Comparison of ENCODE assay signal across 9 cellular contexts in the genomic region with DNA sequence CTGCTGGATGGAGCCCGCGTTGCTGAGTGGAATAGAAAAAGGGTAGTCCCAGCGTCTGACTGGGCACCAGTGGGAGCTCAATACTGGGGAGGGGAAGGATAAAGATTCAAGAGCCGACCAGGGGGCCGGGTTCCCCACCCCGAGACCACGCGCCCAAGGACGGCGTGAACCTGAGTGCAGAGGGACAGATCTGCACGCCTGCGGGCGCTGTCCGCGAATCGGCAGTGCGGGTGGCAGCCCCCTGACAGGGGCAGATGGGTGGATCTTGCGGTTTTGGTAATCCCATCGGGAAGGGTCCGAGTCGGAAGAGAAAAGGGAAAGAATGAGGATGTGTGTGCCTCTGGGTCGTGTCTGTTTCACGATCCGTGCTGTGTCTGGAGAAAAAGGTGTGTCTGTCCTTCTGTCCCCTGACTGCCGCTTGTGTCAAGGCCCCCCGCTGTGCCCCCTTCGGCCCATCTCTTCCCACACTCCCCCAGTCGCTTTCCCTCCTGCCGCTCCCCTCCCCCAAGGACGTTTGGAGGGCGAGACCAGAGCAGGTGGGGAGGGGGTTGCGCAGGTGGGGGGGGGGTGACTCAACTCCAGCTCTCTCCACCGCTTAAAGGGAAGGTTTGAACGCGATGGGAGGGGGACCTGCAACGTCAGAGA. TPM values are rescaled to one million over a fixed set of nuclear protein-coding genes. Genes with fewer than 3 reads are reported as not detected.
DNase-seq lines count a peak whose midpoint lies in the region; ATAC-seq, FAIRE-seq and TF ChIP-seq lines count a peak whose summit lies in the region.
"Had no signal": no experiment of that assay in that cellular context is flagged by ENCODE, and none has a peak within 500 bp of the region (broad histone marks: within the 10 kb centered on the region; RNA-seq: fewer than 3 reads in every experiment).

No MANE protein-coding gene starts in this region.

- peak overlapping the region; percentile 54 for H3K4me3 ChIP-seq in HUES6 (ENCODE audit: low read depth, low read length)
- peak overlapping the region; percentile 44; the same call in 1 of the 2 replicates for H3K4me3 ChIP-seq in GM12878

- H3K27ac Mint-ChIP-seq in CD4-positive, alpha-beta T cell = peak overlapping the region; percentile 14
- H3K27ac Mint-ChIP-seq in naive B cell = peak overlapping the region in 5 of 6 donors; percentile 90 to 100 (median 95)

- RAD21 ChIA-PET in GM12878 (lab: Charles Lee; ENCODE audit: unreplicated experiment) = interaction anchor here (0.5 to 2.5 kb wide), 5 partner anchors 8 to 27 kb away, joined by 3 to 32 read pairs (median 3); no protein-coding TSS in a partner anchor

- H3K9ac ChIP-seq in HUES6 (ENCODE audit: low read length) (peak overlapping the region; percentile 58), GM12878 (ENCODE audit: control insufficient read depth, insufficient read depth, low read length) (no peak overlapping the region)

- no peaks in the 10 kb centered on the region for H3K9me3 ChIP-seq in CD4-positive, alpha-beta T cell (ENCODE audit: control insufficient read depth, low read length)
- H3K9me3 ChIP-seq in HUES6 (ENCODE audit: control insufficient read depth, insufficient read depth, low read depth, low read length) = no peaks in the 10 kb centered on the region
- no peaks in the 10 kb centered on the region; the same call in 2 of the 3 replicates for H3K9me3 ChIP-seq in GM12878 (replicated peaks; ENCODE audit: control insufficient read depth, insufficient read depth, low read length)

- intact Hi-C loops in CD4-positive, alpha-beta T cell (cut with DNase I, micrococcal nuclease) = loop anchor here in 1 of 2 experiments (2.0 to 5.0 kb wide), 3 partner anchors 13 to 279 kb away; a partner anchor contains a TSS
- intact Hi-C loops in GM12878 (cut with micrococcal nuclease; ENCODE audit: unreplicated experiment) = no loop called here

- no peaks in the 10 kb centered on the region for H4K20me1 ChIP-seq in GM12878 (ENCODE audit: control insufficient read depth, insufficient read depth)

- H2AFZ ChIP-seq in GM12878 (ENCODE audit: control insufficient read depth, low read depth, low read length) = 0 out of 2 replicates have a peak overlapping the region, but pooled peaks have one; percentile 10

- no peaks in the 10 kb centered on the region for H3K79me2 ChIP-seq in GM12878 (ENCODE audit: control insufficient read depth, insufficient read depth, low read length)

- peak overlapping the region; percentile 84 for H3K4me2 ChIP-seq in GM12878 (ENCODE audit: control insufficient read depth, insufficient read depth)

- H3K27me3 ChIP-seq in CD4-positive, alpha-beta T cell (ENCODE audit: control insufficient read depth, insufficient read depth, low read length) = peaks cover 91% of the 10 kb centered on the region
- peaks cover 72% of the 10 kb centered on the region for H3K27me3 ChIP-seq in HUES6 (ENCODE audit: control insufficient read depth, insufficient read depth, low read length)
- peaks cover 21 to 29% of the 10 kb centered on the region in 2 experiments for H3K27me3 ChIP-seq in GM12878 (replicated peaks in 1 of 2; ENCODE audit: control insufficient read depth in 2 of 2, insufficient read depth in 2 of 2, low read length in 1 of 2)

- FAIRE-seq in GM12878 (lab: Jason Lieb, UNC) = no peak
- no peak for FAIRE-seq in RCC 7860 (lab: Jason Lieb, UNC)

- no peak for ATAC-seq in CD4-positive, alpha-beta T cell (ENCODE audit: poor library complexity)
- no peak for ATAC-seq in GM12878
- no peak for ATAC-seq in naive B cell (ENCODE audit: low read depth in 2 of 2)
- ATAC-seq in GM21717 (IDR thresholded peaks at IDR 0.05; ENCODE audit: unreplicated experiment) = no peak

- no peak for TF ChIP-seq CTCF in CD4-positive, alpha-beta T cell (IDR thresholded peaks at IDR 0.05)
- TF ChIP-seq CTCF in GM12878 (IDR thresholded peaks at IDR 0.05 in 2 of 3, conservative IDR thresholded peaks at IDR 0.05 in 1 of 3; ENCODE audit: control insufficient read depth in 2 of 3, extremely low read depth in 1 of 3, insufficient read depth in 1 of 3, low read depth in 3 of 3, low read length in 3 of 3) = no peak

- TF ChIP-seq EP300 in GM12878 (IDR thresholded peaks at IDR 0.05; ENCODE audit: borderline replicate concordance in 1 of 2, control insufficient read depth in 1 of 2, low read depth in 2 of 2, low read length in 2 of 2) = no peak

- peaks cover 55% of the 10 kb centered on the region for H3K4me1 ChIP-seq in HUES6 (ENCODE audit: control insufficient read depth, insufficient read depth, low read length)
- H3K4me1 ChIP-seq in GM12878 (ENCODE audit: control insufficient read depth, insufficient read depth, low read length) = peaks cover 11% of the 10 kb centered on the region

- peaks cover 50% of the 10 kb centered on the region for H3K4me1 Mint-ChIP-seq in CD4-positive, alpha-beta T cell (ENCODE audit: low read depth)
- H3K4me1 Mint-ChIP-seq in naive B cell = peaks cover 44 to 64% (median 57%) of the 10 kb centered on the region in 3 donors

- H3K36me3 ChIP-seq in HUES6 (ENCODE audit: control insufficient read depth, insufficient read depth, low read length) = no peaks in the 10 kb centered on the region
- no peaks in the 10 kb centered on the region for H3K36me3 ChIP-seq in GM12878 (ENCODE audit: control insufficient read depth in 2 of 2, insufficient read depth in 2 of 2, low read length in 1 of 2)

- no peak for TF ChIP-seq POLR2A in GM12878 (IDR thresholded peaks at IDR 0.05; ENCODE audit: low read depth, low read length)

- H3K9me3 Mint-ChIP-seq in CD4-positive, alpha-beta T cell = no peaks in the 10 kb centered on the region
- H3K9me3 Mint-ChIP-seq in naive B cell = peaks cover 0 to 10% (median 2%) of the 10 kb centered on the region in 7 donors

- no peak for DNase-seq in CD4-positive, alpha-beta T cell
- DNase-seq in GM12878 (ENCODE audit: low read depth, low spot score) = no peak
- no peak for DNase-seq in naive B cell
- DNase-seq in Ammon's horn (ENCODE audit: low spot score) = no peak
- DNase-seq in RCC 7860 (ENCODE audit: low spot score) = no peak
- no peak for DNase-seq in H4 (ENCODE audit: low spot score)

- SMC1A ChIA-PET in GM12878 (lab: Charles Lee; ENCODE audit: uncharacterized antibody, unreplicated experiment) = interaction anchor here (0.7 to 1.9 kb wide), 5 partner anchors 22 to 71 kb away, joined by 3 to 8 read pairs (median 3); no protein-coding TSS in a partner anchor

- WGBS in GM12878 (ENCODE audit: insufficient coverage, insufficient replicate concordance, low lambda C conversion rate, missing lambda C conversion rate) = 12% methylated on average over 25 of the region's 36 CpGs

- peaks cover 82% of the 10 kb centered on the region for H3K27me3 Mint-ChIP-seq in CD4-positive, alpha-beta T cell
- peaks cover 52 to 69% (median 61%) of the 10 kb centered on the region in 3 donors for H3K27me3 Mint-ChIP-seq in naive B cell

- no peak overlapping the region for H3K27ac ChIP-seq in CD4-positive, alpha-beta T cell (ENCODE audit: low read depth, low read length)
- no peak overlapping the region for H3K27ac ChIP-seq in HUES6 (ENCODE audit: low read depth, low read length)
- H3K27ac ChIP-seq in GM12878 (ENCODE audit: control insufficient read depth, insufficient read depth) = no peak overlapping the region

- CTCF ChIA-PET in CD4-positive, alpha-beta T cell (lab: Charles Lee) = interaction anchor here (3.1 kb wide), 1 partner anchor 22 kb away, joined by 12 read pairs; no protein-coding TSS in a partner anchor
- CTCF ChIA-PET in GM12878 (lab: Yijun Ruan, JAX) = interaction anchor here (0.9 to 2.4 kb wide), 7 partner anchors 8 to 124 kb away, joined by 3 to 17 read pairs (median 5); no protein-coding TSS in a partner anchor

- H3K4me3 Mint-ChIP-seq in CD4-positive, alpha-beta T cell = peak overlapping the region; percentile 74
- H3K4me3 Mint-ChIP-seq in naive B cell = peak overlapping the region; percentile 79 to 90 (median 87)

- POLR2A ChIA-PET in CD4-positive, alpha-beta T cell (lab: Charles Lee) = interaction anchor here (0.8 to 1.8 kb wide), 6 partner anchors 11 to 291 kb away, joined by 3 to 7 read pairs (median 4); a partner anchor contains a TSS
- POLR2A ChIA-PET in GM12878 (lab: Charles Lee) = interaction anchor here (0.6 to 1.0 kb wide), 3 partner anchors 9 to 167 kb away, joined by 3 to 5 read pairs (median 4); a partner anchor contains a TSS

- no peak for TF ChIP-seq RAD21 in GM12878 (IDR thresholded peaks at IDR 0.05; ENCODE audit: insufficient read depth, low read depth, low read length)

- in situ Hi-C loops in GM12878 (cut with MboI) = no loop called here

- BruUV-seq in GM12878 (replicated peaks; lab: Mats Ljungman, UMichigan) = no TSS peak

- no peaks in the 10 kb centered on the region for H3K36me3 Mint-ChIP-seq in CD4-positive, alpha-beta T cell (ENCODE audit: low read depth)
- peaks cover 0 to 33% of the 10 kb centered on the region in 2 donors for H3K36me3 Mint-ChIP-seq in naive B cell

RNA-seq across cellular contexts. Expression of a gene that starts 0.7 kb away (rescaled TPM):
- not detected for total RNA-seq in CD4-positive, alpha-beta T cell
- total RNA-seq in GM12878 (2013; cell fraction: nucleolus; rRNA removed) = 0.19 TPM in 1 of 2 replicates, not detected in the other
- total RNA-seq in GM12878 (2014; rRNA removed) = 0.11 TPM in 1 of 2 replicates, not detected in the other
- total RNA-seq in GM12878 (2014; rRNA removed; fragmentation: Illumina TruSeq; extraction: Trizol) = 0.09 TPM in 1 of 2 replicates, not detected in the other
- total RNA-seq in GM12878 (2021) = 0.11 and 0.23 TPM in 2 replicates
- not detected for polyA plus RNA-seq in GM12878 (2011; ENCODE audit: low read depth)
- polyA plus RNA-seq in GM12878 (2011; rRNA removed) = not detected in 2 replicates
- 0.03 TPM in 1 of 2 replicates, not detected in the other for polyA plus RNA-seq in GM12878 (2011; cell fraction: cytosol; rRNA removed)
- polyA plus RNA-seq in GM12878 (2011; cell fraction: nucleus; rRNA removed) = 0.10 and 0.16 TPM in 2 replicates
- polyA plus RNA-seq in GM12878 (2012) = 0.05 and 0.08 TPM in 2 replicates
- not detected in 2 replicates for polyA plus RNA-seq in GM12878 (2014; fragmentation: Illumina TruSeq; extraction: Trizol)
- not detected for polyA plus RNA-seq in GM12878 (2014; fragmentation: Nextera tagmentation; extraction: Ambion mirVana)
- polyA plus RNA-seq in GM12878 (2014; rRNA removed) = 0.20 TPM in 1 of 2 replicates, not detected in the other
- under 1 TPM; 0.09 to 0.25 TPM for polyA plus RNA-seq in GM12878 (2016; fragmentation: Nextera tagmentation; extraction: Ambion mirVana)
- polyA minus RNA-seq in GM12878 (2011; rRNA and poly(A)+ RNA removed) = not detected in 2 replicates
- polyA minus RNA-seq in GM12878 (2011; cell fraction: cytosol; rRNA and poly(A)+ RNA removed) = not detected in 2 replicates
- polyA minus RNA-seq in GM12878 (2011; cell fraction: nucleus; rRNA and poly(A)+ RNA removed) = not detected in 2 replicates
- polyA plus RNA-seq in naive B cell (ENCODE audit: low read depth in 6 of 6) = not detected
- total RNA-seq in H4 (2014; rRNA removed; shearing (Covaris generic)) = 3.6 and 7.1 TPM in 2 replicates
- total RNA-seq: liver had no signal
- polyA plus RNA-seq: liver had no signal

RNA-seq across cellular contexts. Expression of a gene that starts 11.8 kb away (rescaled TPM):
- 1 to 10 TPM; 3.0 to 3.9 TPM for total RNA-seq in CD4-positive, alpha-beta T cell
- 10.0 and 11.2 TPM in 2 replicates for total RNA-seq in GM12878 (2013; cell fraction: nucleolus; rRNA removed)
- total RNA-seq in GM12878 (2014; rRNA removed) (89.4 and 103 TPM in 2 replicates), GM12878 (2014; rRNA removed; fragmentation: Illumina TruSeq; extraction: Trizol) (48.6 and 48.9 TPM in 2 replicates), GM12878 (2021) (58.5 and 63.5 TPM in 2 replicates)
- 53.1 TPM for polyA plus RNA-seq in GM12878 (2011; ENCODE audit: low read depth)
- polyA plus RNA-seq in GM12878 (2011; rRNA removed) (103 and 121 TPM in 2 replicates), GM12878 (2014; fragmentation: Illumina TruSeq; extraction: Trizol) (59.2 and 61.3 TPM in 2 replicates), GM12878 (2014; fragmentation: Nextera tagmentation; extraction: Ambion mirVana) (1 to 10 TPM; 2.5 to 7.9 TPM), GM12878 (2014; rRNA removed) (101 and 115 TPM in 2 replicates), GM12878 (2016; fragmentation: Nextera tagmentation; extraction: Ambion mirVana) (10 to 100 TPM; 26.3 to 30.7 TPM), naive B cell (ENCODE audit: low read depth in 6 of 6) (10 to 100 TPM in 1 of 6 donors, 1 to 10 TPM in 5; 3.7 to 10.3 (median 4.9) TPM)
- polyA plus RNA-seq in GM12878 (2011; cell fraction: cytosol; rRNA removed) = 132 and 133 TPM in 2 replicates
- polyA plus RNA-seq in GM12878 (2011; cell fraction: nucleus; rRNA removed) = 70.1 and 95.2 TPM in 2 replicates
- 63.7 and 83.5 TPM in 2 replicates for polyA plus RNA-seq in GM12878 (2012)
- polyA minus RNA-seq in GM12878 (2011; rRNA and poly(A)+ RNA removed) = 59.1 and 71.1 TPM in 2 replicates
- polyA minus RNA-seq in GM12878 (2011; cell fraction: cytosol; rRNA and poly(A)+ RNA removed) = 18.3 and 22.6 TPM in 2 replicates
- polyA minus RNA-seq in GM12878 (2011; cell fraction: nucleus; rRNA and poly(A)+ RNA removed) = 7.1 and 7.4 TPM in 2 replicates
- total RNA-seq in H4 (2014; rRNA removed; shearing (Covaris generic)) = 148 and 186 TPM in 2 replicates

RNA-seq across cellular contexts. Expression of a gene that starts 14.0 kb away (rescaled TPM):
- total RNA-seq in CD4-positive, alpha-beta T cell = not detected
- total RNA-seq in GM12878 (2013; cell fraction: nucleolus; rRNA removed) = not detected in 2 replicates
- not detected in 2 replicates for total RNA-seq in GM12878 (2014; rRNA removed)
- total RNA-seq in GM12878 (2014; rRNA removed; fragmentation: Illumina TruSeq; extraction: Trizol) = not detected in 2 replicates
- total RNA-seq in GM12878 (2021) = not detected in 2 replicates
- polyA plus RNA-seq in GM12878 (2011; ENCODE audit: low read depth) = not detected
- polyA plus RNA-seq in GM12878 (2011; rRNA removed) = not detected in 2 replicates
- polyA plus RNA-seq in GM12878 (2011; cell fraction: cytosol; rRNA removed) = not detected in 2 replicates
- polyA plus RNA-seq in GM12878 (2011; cell fraction: nucleus; rRNA removed) = 0.07 TPM in 1 of 2 replicates, not detected in the other
- polyA plus RNA-seq in GM12878 (2012) = not detected in 2 replicates
- not detected in 2 replicates for polyA plus RNA-seq in GM12878 (2014; fragmentation: Illumina TruSeq; extraction: Trizol)
- not detected for polyA plus RNA-seq in GM12878 (2014; fragmentation: Nextera tagmentation; extraction: Ambion mirVana)
- polyA plus RNA-seq in GM12878 (2014; rRNA removed) = not detected in 2 replicates
- not detected for polyA plus RNA-seq in GM12878 (2016; fragmentation: Nextera tagmentation; extraction: Ambion mirVana)
- polyA minus RNA-seq in GM12878 (2011; rRNA and poly(A)+ RNA removed) = not detected in 2 replicates
- polyA minus RNA-seq in GM12878 (2011; cell fraction: cytosol; rRNA and poly(A)+ RNA removed) = not detected in 2 replicates
- polyA minus RNA-seq in GM12878 (2011; cell fraction: nucleus; rRNA and poly(A)+ RNA removed) = 0.10 TPM in 1 of 2 replicates, not detected in the other
- not detected for polyA plus RNA-seq in naive B cell (ENCODE audit: low read depth in 6 of 6)
- total RNA-seq in H4 (2014; rRNA removed; shearing (Covaris generic)) = not detected in 2 replicates
- total RNA-seq: liver had no signal
- polyA plus RNA-seq: liver had no signal

RNA-seq across cellular contexts. Expression of a gene that starts 34.8 kb away (rescaled TPM):
- under 1 TPM in 1 of 2 experiments, not detected in 1; 0.11 TPM for total RNA-seq in CD4-positive, alpha-beta T cell
- not detected in 2 replicates for total RNA-seq in GM12878 (2013; cell fraction: nucleolus; rRNA removed)
- not detected in 2 replicates for total RNA-seq in GM12878 (2014; rRNA removed)
- total RNA-seq in GM12878 (2014; rRNA removed; fragmentation: Illumina TruSeq; extraction: Trizol) = not detected in 2 replicates
- total RNA-seq in GM12878 (2021) = not detected in 2 replicates
- not detected for polyA plus RNA-seq in GM12878 (2011; ENCODE audit: low read depth)
- polyA plus RNA-seq in GM12878 (2011; rRNA removed) = 0.11 TPM in 1 of 2 replicates, not detected in the other
- polyA plus RNA-seq in GM12878 (2011; cell fraction: cytosol; rRNA removed) = 0.03 TPM in 1 of 2 replicates, not detected in the other
- polyA plus RNA-seq in GM12878 (2011; cell fraction: nucleus; rRNA removed) = 0.04 and 0.10 TPM in 2 replicates
- not detected in 2 replicates for polyA plus RNA-seq in GM12878 (2012)
- polyA plus RNA-seq in GM12878 (2014; fragmentation: Illumina TruSeq; extraction: Trizol) = not detected in 2 replicates
- not detected for polyA plus RNA-seq in GM12878 (2014; fragmentation: Nextera tagmentation; extraction: Ambion mirVana)
- not detected in 2 replicates for polyA plus RNA-seq in GM12878 (2014; rRNA removed)
- not detected for polyA plus RNA-seq in GM12878 (2016; fragmentation: Nextera tagmentation; extraction: Ambion mirVana)
- polyA minus RNA-seq in GM12878 (2011; rRNA and poly(A)+ RNA removed) = not detected in 2 replicates
- polyA minus RNA-seq in GM12878 (2011; cell fraction: cytosol; rRNA and poly(A)+ RNA removed) = not detected in 2 replicates
- 0.48 TPM in 1 of 2 replicates, not detected in the other for polyA minus RNA-seq in GM12878 (2011; cell fraction: nucleus; rRNA and poly(A)+ RNA removed)
- polyA plus RNA-seq in naive B cell (ENCODE audit: low read depth in 6 of 6) = not detected
- not detected in 2 replicates for total RNA-seq in H4 (2014; rRNA removed; shearing (Covaris generic))

RNA-seq across cellular contexts. Expression of a gene that starts 39.2 kb away (rescaled TPM):
- total RNA-seq in CD4-positive, alpha-beta T cell = under 1 TPM in 1 of 2 experiments, not detected in 1; 0.11 TPM
- 1.3 and 1.4 TPM in 2 replicates for total RNA-seq in GM12878 (2013; cell fraction: nucleolus; rRNA removed)
- total RNA-seq in GM12878 (2014; rRNA removed) (0.23 and 0.33 TPM in 2 replicates), GM12878 (2014; rRNA removed; fragmentation: Illumina TruSeq; extraction: Trizol) (0.14 and 0.27 TPM in 2 replicates), GM12878 (2021) (0.46 and 0.66 TPM in 2 replicates)
- polyA plus RNA-seq in GM12878 (2011; ENCODE audit: low read depth) = 0.58 TPM
- polyA plus RNA-seq in GM12878 (2011; rRNA removed) (1.5 and 2.4 TPM in 2 replicates), GM12878 (2014; fragmentation: Illumina TruSeq; extraction: Trizol) (0.25 and 0.41 TPM in 2 replicates), GM12878 (2014; fragmentation: Nextera tagmentation; extraction: Ambion mirVana) (under 1 TPM; 0.20 to 0.39 TPM), GM12878 (2014; rRNA removed) (0.52 and 0.58 TPM in 2 replicates), GM12878 (2016; fragmentation: Nextera tagmentation; extraction: Ambion mirVana) (under 1 TPM; 0.75 to 0.83 TPM), naive B cell (ENCODE audit: low read depth in 6 of 6) (under 1 TPM in 1 of 6 donors, not detected in 5; 0.44 TPM)
- polyA plus RNA-seq in GM12878 (2011; cell fraction: cytosol; rRNA removed) = 3.1 and 3.2 TPM in 2 replicates
- polyA plus RNA-seq in GM12878 (2011; cell fraction: nucleus; rRNA removed) = 1.2 and 1.5 TPM in 2 replicates
- polyA plus RNA-seq in GM12878 (2012) = 0.93 and 0.94 TPM in 2 replicates
- 2.0 and 3.0 TPM in 2 replicates for polyA minus RNA-seq in GM12878 (2011; rRNA and poly(A)+ RNA removed)
- polyA minus RNA-seq in GM12878 (2011; cell fraction: cytosol; rRNA and poly(A)+ RNA removed) = 1.0 and 1.3 TPM in 2 replicates
- polyA minus RNA-seq in GM12878 (2011; cell fraction: nucleus; rRNA and poly(A)+ RNA removed) = 0.48 TPM in 2 replicates
- total RNA-seq in H4 (2014; rRNA removed; shearing (Covaris generic)) = 11.1 and 12.7 TPM in 2 replicates
